8 cellular contexts compared by ENCODE assay signal in genomic region chr3:70849911-70850699, GRCh38.
DNase-seq lines count a peak whose midpoint lies in the region; ATAC-seq and TF ChIP-seq lines count a peak whose summit lies in the region.

No MANE protein-coding gene starts in this region.

- peaks cover 38% of the 10 kb centered on the region for H3K4me1 Mint-ChIP-seq in mesothelial cell of epicardium
- H3K4me1 Mint-ChIP-seq in neural progenitor cell: peaks cover 5% of the 10 kb centered on the region

- TF ChIP-seq CTCF in mesothelial cell of epicardium (IDR thresholded peaks at IDR 0.05; ENCODE audit: unreplicated experiment): no peak
- TF ChIP-seq CTCF in neural progenitor cell (IDR thresholded peaks at IDR 0.05): no peak

- no peaks in the 10 kb centered on the region for H3K9me3 ChIP-seq in neural progenitor cell (ENCODE audit: low read depth)

- H3K27me3 Mint-ChIP-seq in mesothelial cell of epicardium (ENCODE audit: low read depth) (no peaks in the 10 kb centered on the region), neural progenitor cell (ENCODE audit: insufficient read depth, low read depth) (peaks cover 2% of the 10 kb centered on the region)

- H3K9me3 Mint-ChIP-seq in mesothelial cell of epicardium (peaks cover 15% of the 10 kb centered on the region), neural progenitor cell (peaks cover 17% of the 10 kb centered on the region)

- H3K4me3 Mint-ChIP-seq in mesothelial cell of epicardium (no peak overlapping the region), neural progenitor cell (no peak overlapping the region)

- H3F3A ChIP-seq in neural progenitor cell (ENCODE audit: low read depth): no peaks in the 10 kb centered on the region

- H3K4me3 ChIP-seq in neural progenitor cell: no peak overlapping the region

- H3K27me3 ChIP-seq in neural progenitor cell: no peaks in the 10 kb centered on the region

- H4K20me1 ChIP-seq in neural progenitor cell (ENCODE audit: low read depth): no peaks in the 10 kb centered on the region

- ATAC-seq in GM19035 (IDR thresholded peaks at IDR 0.05; ENCODE audit: unreplicated experiment): no peak

- H3K79me2 ChIP-seq in neural progenitor cell (ENCODE audit: low read depth): no peaks in the 10 kb centered on the region

- H3K4me1 ChIP-seq in neural progenitor cell: peaks cover 12% of the 10 kb centered on the region

- H2AFZ ChIP-seq in neural progenitor cell (replicated peaks): no peak overlapping the region

- no peak overlapping the region for H3K27ac ChIP-seq in neural progenitor cell

- H3K36me3 ChIP-seq in neural progenitor cell: no peaks in the 10 kb centered on the region

- H3K36me3 Mint-ChIP-seq in mesothelial cell of epicardium: peaks cover 8% of the 10 kb centered on the region
- peaks cover 1% of the 10 kb centered on the region for H3K36me3 Mint-ChIP-seq in neural progenitor cell

- DNase-seq in AG08396 (ENCODE audit: low spot score) (peak; percentile 57), LoVo (ENCODE audit: low spot score) (peak; percentile 71), dedifferentiated amniotic fluid mesenchymal stem cell (ENCODE audit: extremely low spot score) (peak; percentile 89), mesothelial cell of epicardium (ENCODE audit: low spot score in 2 of 2, unreplicated experiment in 2 of 2) (no peak), putamen (ENCODE audit: low spot score) (no peak), T-helper 9 cell (no peak), neural progenitor cell (ENCODE audit: low spot score) (no peak)

- H3K9ac ChIP-seq in neural progenitor cell: no peak overlapping the region

- H3K27ac Mint-ChIP-seq in mesothelial cell of epicardium (peak overlapping the region; percentile 94), neural progenitor cell (no peak overlapping the region)

- H3K4me2 ChIP-seq in neural progenitor cell: no peak overlapping the region

Comparison
In these comparisons a context has a peak if more than half of its experiments do, and no peak if none do; other contexts are left out.
1. DNase-seq: peak in AG08396 (single experiment), LoVo (single experiment) and dedifferentiated amniotic fluid mesenchymal stem cell (single experiment); none in mesothelial cell of epicardium (0 of 2), putamen (single experiment), T-helper 9 cell (single experiment) and neural progenitor cell (single experiment).